10 cellular contexts compared by ENCODE assay signal in genomic region chr10:69375307-69376151, GRCh38. TPM values are rescaled to one million over a fixed set of nuclear protein-coding genes. Genes with fewer than 3 reads are reported as not detected.
A peak's percentile ranks its signal among the peaks of the same experiment; 100 is the strongest.
DNase-seq lines count a peak whose midpoint lies in the region; ATAC-seq and TF ChIP-seq lines count a peak whose summit lies in the region.
"Had no signal": no experiment of that assay in that cellular context is flagged by ENCODE, and none has a peak within 500 bp of the region (broad histone marks: within the 10 kb centered on the region; RNA-seq: fewer than 3 reads in every experiment).

No MANE protein-coding gene starts in this region.

- no peaks in the 10 kb centered on the region for H3K9me3 Mint-ChIP-seq in H9
- H3K9me3 Mint-ChIP-seq in activated naive CD8-positive, alpha-beta T cell treated with anti-CD3 and anti-CD28 coated beads, Interleukin-2, amount 50 U/mL, for 24 hours = no peaks in the 10 kb centered on the region

- H2AFZ ChIP-seq in H9 (ENCODE audit: low read length) = no peak overlapping the region

- DNase-seq in H9 (peak; percentile 92), hippocampal formation (lab: John Stamatoyannopoulos, UW) (peak; percentile 36 to 46), retina (peak; percentile 12), SK-N-DZ (ENCODE audit: low spot score) (no peak), ACHN (no peak)
- DNase-seq in activated naive CD8-positive, alpha-beta T cell treated with anti-CD3 and anti-CD28 coated beads, Interleukin-2, amount 50 U/mL, for 24 hours = no peak

- no peak overlapping the region for H3K4me2 ChIP-seq in H9 (ENCODE audit: insufficient read depth, insufficient read length, low read length)

- no peak overlapping the region for H3K18ac ChIP-seq in H9 (ENCODE audit: insufficient read length, low read depth, low read length)

- peaks cover 3% of the 10 kb centered on the region for H3K79me1 ChIP-seq in H9 (ENCODE audit: insufficient read depth, low read depth, low read length, poor library complexity, severe bottlenecking)

- no peaks in the 10 kb centered on the region for H3K27me3 Mint-ChIP-seq in H9 (ENCODE audit: low read depth)
- H3K27me3 Mint-ChIP-seq in activated naive CD8-positive, alpha-beta T cell treated with anti-CD3 and anti-CD28 coated beads, Interleukin-2, amount 50 U/mL, for 24 hours = no peaks in the 10 kb centered on the region

- H3K79me2 ChIP-seq in H9 (ENCODE audit: insufficient read depth, low read length) = no peaks in the 10 kb centered on the region; the same call in 1 of the 2 replicates

- no peaks in the 10 kb centered on the region for H3K23me2 ChIP-seq in H9 (ENCODE audit: insufficient read length, low read depth, low read length, poor library complexity, severe bottlenecking)

- no peak overlapping the region for H3K23ac ChIP-seq in H9 (ENCODE audit: insufficient read length, low read depth, low read length)

- in situ Hi-C loops in ACHN (cut with HindIII; ENCODE audit: low pct_ligation_motif_present, low pct_unique_long_range_greater_than_20kb, low sequenced_read_pairs) = no loop called here

- H3K4ac ChIP-seq in H9 (ENCODE audit: low read depth, low read length) = no peak overlapping the region

- WGBS in H9 (ENCODE audit: extremely low coverage, insufficient read length, low lambda C conversion rate) = no CpG with 5 or more reads among the region's 19 CpGs

- no peak overlapping the region for H3T11ph ChIP-seq in H9 (ENCODE audit: low read length)

- no peak overlapping the region for H2AK5ac ChIP-seq in H9 (ENCODE audit: insufficient read length, low read length)

- no peaks in the 10 kb centered on the region for H4K20me1 ChIP-seq in H9 (ENCODE audit: control insufficient read depth, insufficient read depth, insufficient read length)

- H3K9ac ChIP-seq in H9 (ENCODE audit: extremely low read depth, insufficient read length, low read length) = no peak overlapping the region

- H3K27ac ChIP-seq in H9 (ENCODE audit: insufficient read length, low read depth, low read length) = no peak overlapping the region

- no peak for TF ChIP-seq CTCF in H9 (conservative IDR thresholded peaks at IDR 0.05)

- no peak overlapping the region for H2BK20ac ChIP-seq in H9 (ENCODE audit: low read depth, low read length, poor library complexity, severe bottlenecking)

- no peak overlapping the region for H4K91ac ChIP-seq in H9 (ENCODE audit: insufficient read length, low read depth, low read length)

- peaks cover 27 to 65% (median 45%) of the 10 kb centered on the region in 3 experiments; a peak in 6 of 7 replicates for H3K36me3 Mint-ChIP-seq in H9 (ENCODE audit: insufficient read depth in 1 of 3, low read depth in 3 of 3)
- peaks cover 55% of the 10 kb centered on the region for H3K36me3 Mint-ChIP-seq in activated naive CD8-positive, alpha-beta T cell treated with anti-CD3 and anti-CD28 coated beads, Interleukin-2, amount 50 U/mL, for 24 hours (ENCODE audit: low read depth)

- H3K14ac ChIP-seq in H9 (ENCODE audit: insufficient read depth, low read length) = no peak overlapping the region; the same call in 1 of the 2 replicates

- H3K4me1 ChIP-seq in H9 (ENCODE audit: insufficient read depth, low read length) = peaks cover 1% of the 10 kb centered on the region; the same call in 1 of the 2 replicates

- H3K27ac Mint-ChIP-seq in H9 = peak overlapping the region in 2 of 3 experiments; percentile 87 to 93; a peak in 3 of 7 replicates
- peak overlapping the region; percentile 56 for H3K27ac Mint-ChIP-seq in activated naive CD8-positive, alpha-beta T cell treated with anti-CD3 and anti-CD28 coated beads, Interleukin-2, amount 50 U/mL, for 24 hours

- H3K9me3 ChIP-seq in H9 (ENCODE audit: control insufficient read depth, low read depth, low read length) = no peaks in the 10 kb centered on the region

- H3K56ac ChIP-seq in H9 (ENCODE audit: insufficient read length, low read depth, low read length) = no peak overlapping the region

- H3K4me1 Mint-ChIP-seq in H9 = peaks cover 33 to 45% of the 10 kb centered on the region in 2 experiments
- H3K4me1 Mint-ChIP-seq in activated naive CD8-positive, alpha-beta T cell treated with anti-CD3 and anti-CD28 coated beads, Interleukin-2, amount 50 U/mL, for 24 hours = peaks cover 8% of the 10 kb centered on the region

- no peak overlapping the region for H2BK120ac ChIP-seq in H9 (ENCODE audit: low read depth, low read length, poor library complexity, severe bottlenecking)

- ATAC-seq in activated naive CD8-positive, alpha-beta T cell treated with anti-CD3 and anti-CD28 coated beads, Interleukin-2, amount 50 U/mL, for 24 hours = no peak
- ATAC-seq in HG03159 (IDR thresholded peaks at IDR 0.05; ENCODE audit: unreplicated experiment) = no peak
- no peak for ATAC-seq in GM21529 (IDR thresholded peaks at IDR 0.05; ENCODE audit: unreplicated experiment)
- ATAC-seq: GM12878 had no signal

- no peak overlapping the region for H2BK15ac ChIP-seq in H9 (ENCODE audit: low read depth, low read length)

- no peak overlapping the region for H2BK12ac ChIP-seq in H9 (ENCODE audit: insufficient read length, low read depth, low read length)

- H2BK5ac ChIP-seq in H9 (ENCODE audit: insufficient read length, low read length) = no peak overlapping the region

- H3K4me3 Mint-ChIP-seq in H9 = no peak overlapping the region
- H3K4me3 Mint-ChIP-seq in activated naive CD8-positive, alpha-beta T cell treated with anti-CD3 and anti-CD28 coated beads, Interleukin-2, amount 50 U/mL, for 24 hours = no peak overlapping the region

- no peak overlapping the region for H4K5ac ChIP-seq in H9 (ENCODE audit: insufficient read length, low read depth, low read length)

- no peaks in the 10 kb centered on the region for H3K27me3 ChIP-seq in H9 (ENCODE audit: insufficient read depth, low read length)

- no peak overlapping the region for H4K8ac ChIP-seq in H9 (replicated peaks; ENCODE audit: insufficient read length, low read depth, low read length)

RNA-seq across cellular contexts. Expression of gene TACR2, which starts 41.2 kb away (rescaled TPM):
- total RNA-seq in H9 (2021) = not detected in 2 replicates
- 0.07 TPM in 1 of 2 replicates, not detected in the other for polyA plus RNA-seq in SK-N-DZ (2014; cell fraction: cytosol; rRNA removed)
- not detected in 2 replicates for polyA plus RNA-seq in SK-N-DZ (2014; cell fraction: nucleus; rRNA removed)
- total RNA-seq: GM12878, HT1080 had no signal

Comparison
In these comparisons a context has a peak if more than half of its experiments do, and no peak if none do; other contexts are left out.
1. DNase-seq: peak in H9 (single experiment), hippocampal formation (2 of 2) and retina (single experiment); none in activated naive CD8-positive, alpha-beta T cell treated with anti-CD3 and anti-CD28 coated beads, Interleukin-2, amount 50 U/mL, for 24 hours (single experiment), SK-N-DZ (single experiment) and ACHN (single experiment).